Comparison of ENCODE assay signal across 21 cellular contexts in the genomic region with DNA sequence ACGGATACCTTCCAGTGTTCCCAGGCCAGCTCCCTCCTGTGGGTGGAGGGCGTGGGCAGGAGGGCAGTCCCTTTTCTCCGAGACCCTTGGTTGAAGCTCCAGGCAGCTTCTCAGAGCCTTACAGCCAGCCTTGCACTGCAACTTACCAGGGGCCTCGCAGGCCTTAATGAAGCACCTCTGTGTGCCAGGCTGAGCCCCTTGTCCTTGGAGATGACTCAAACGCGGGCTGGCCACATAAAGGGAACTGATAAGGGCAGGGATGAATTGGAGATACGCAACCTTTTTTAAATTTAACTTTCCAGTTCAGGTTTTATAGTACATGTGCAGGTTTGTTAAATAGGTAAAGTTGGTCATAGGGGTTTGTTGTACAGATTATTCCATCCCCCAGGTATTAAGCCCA.
DNase-seq lines count a peak whose midpoint lies in the region; ATAC-seq and TF ChIP-seq lines count a peak whose summit lies in the region.
"Had no signal": no experiment of that assay in that cellular context is flagged by ENCODE, and none has a peak within 500 bp of the region (broad histone marks: within the 10 kb centered on the region; RNA-seq: fewer than 3 reads in every experiment).

No MANE protein-coding gene starts in this region.

- H3K4me2 ChIP-seq in hepatocyte (peak overlapping the region; percentile 16), osteoblast (ENCODE audit: insufficient read depth, low read length) (peak overlapping the region; percentile 68)

- DNase-seq in Daoy (ENCODE audit: low read depth) (peak; percentile 50), NB4 (ENCODE audit: low read depth) (peak; percentile 67), hepatocyte (ENCODE audit: low spot score) (no peak), osteoblast (ENCODE audit: insufficient read length, low spot score, missing footprints) (no peak), upper lobe of left lung (no peak), NK-92 (lab: John Stamatoyannopoulos, UW; ENCODE audit: unreplicated experiment) (no peak), erythroblast (lab: John Stamatoyannopoulos, UW) (no peak), esophagus muscularis mucosa (ENCODE audit: extremely low spot score) (no peak)
- DNase-seq: DND-41; Kasumi-1; NCI-H1092 treated with DMSO at 0.1 percent for 48 hours; NCI-H1436; NCI-H187; NCI-H2171 treated with DMSO at 0.1 percent for 48 hours; NCI-H345; NCI-H524; NCI-H774; NK-92 treated with Interleukin-12 subunit alpha and Interleukin-12 subunit beta, amount 100 ng/mL, for 24 hours; SHP77 treated with DMSO at 0.1 percent for 48 hours; T-helper 1 cell had no signal

- H3K4me3 ChIP-seq in NB4 (ENCODE audit: low read depth, low read length) = no peak overlapping the region
- H3K4me3 ChIP-seq in hepatocyte = no peak overlapping the region
- H3K4me3 ChIP-seq in osteoblast (ENCODE audit: insufficient read depth, low read length) = no peak overlapping the region
- no peak overlapping the region for H3K4me3 ChIP-seq in upper lobe of left lung
- no peak overlapping the region for H3K4me3 ChIP-seq in esophagus muscularis mucosa
- H3K4me3 ChIP-seq: K562 had no signal

- H3K27me3 ChIP-seq in hepatocyte (no peaks in the 10 kb centered on the region), osteoblast (ENCODE audit: insufficient read depth, low read length) (peaks cover 11% of the 10 kb centered on the region), upper lobe of left lung (no peaks in the 10 kb centered on the region), esophagus muscularis mucosa (peaks cover 0 to 36% (median 0%) of the 10 kb centered on the region in 4 donors)

- TF ChIP-seq CTCF in NB4 (IDR thresholded peaks at IDR 0.05; ENCODE audit: low read depth, low read length) (no peak), hepatocyte (IDR thresholded peaks at IDR 0.05; ENCODE audit: poor library complexity) (no peak), osteoblast (IDR thresholded peaks at IDR 0.05; ENCODE audit: extremely low read depth, low read depth, low read length) (no peak), upper lobe of left lung (IDR thresholded peaks at IDR 0.05) (no peak), esophagus muscularis mucosa (IDR thresholded peaks at IDR 0.05) (no peak)

- no peak for ATAC-seq in upper lobe of left lung (ENCODE audit: low FRiP score in 2 of 2)
- ATAC-seq: K562 had no signal

- H3K4me1 ChIP-seq in hepatocyte (ENCODE audit: insufficient read depth) = peaks cover 8% of the 10 kb centered on the region
- peaks cover 31% of the 10 kb centered on the region for H3K4me1 ChIP-seq in osteoblast (ENCODE audit: insufficient read depth, low read length)
- H3K4me1 ChIP-seq in upper lobe of left lung = peaks cover 4 to 17% (median 12%) of the 10 kb centered on the region in 4 donors
- peaks cover 13 to 28% (median 20%) of the 10 kb centered on the region in 4 donors for H3K4me1 ChIP-seq in esophagus muscularis mucosa

- H4K20me1 ChIP-seq in hepatocyte (ENCODE audit: insufficient read depth, poor library complexity, severe bottlenecking) = no peaks in the 10 kb centered on the region
- H4K20me1 ChIP-seq in osteoblast (ENCODE audit: insufficient read depth, low read length) = no peaks in the 10 kb centered on the region

- TF ChIP-seq POLR2A in NB4 (IDR thresholded peaks at IDR 0.05; ENCODE audit: extremely low read depth, insufficient read length) = no peak
- TF ChIP-seq POLR2A in upper lobe of left lung (IDR thresholded peaks at IDR 0.05) = no peak
- no peak for TF ChIP-seq POLR2A in erythroblast (IDR thresholded peaks at IDR 0.05; ENCODE audit: low read length)
- no peak for TF ChIP-seq POLR2A in esophagus muscularis mucosa (IDR thresholded peaks at IDR 0.05; ENCODE audit: low read depth)

- intact Hi-C loops in esophagus muscularis mucosa (cut with DNase I) = no loop called here

- no peak for TF ChIP-seq EP300 in upper lobe of left lung (IDR thresholded peaks at IDR 0.05)
- no peak for TF ChIP-seq EP300 in esophagus muscularis mucosa (IDR thresholded peaks at IDR 0.05)

- no peaks in the 10 kb centered on the region for H3K9me3 ChIP-seq in hepatocyte (ENCODE audit: low read depth)
- H3K9me3 ChIP-seq in osteoblast (ENCODE audit: low read depth, low read length) = no peaks in the 10 kb centered on the region
- no peaks in the 10 kb centered on the region for H3K9me3 ChIP-seq in upper lobe of left lung
- no peaks in the 10 kb centered on the region for H3K9me3 ChIP-seq in esophagus muscularis mucosa

- H3K9me2 ChIP-seq in hepatocyte (replicated peaks; ENCODE audit: insufficient read depth) = no peaks in the 10 kb centered on the region

- H3K27ac ChIP-seq in hepatocyte (no peak overlapping the region), osteoblast (ENCODE audit: low read depth, low read length) (no peak overlapping the region), upper lobe of left lung (no peak overlapping the region), esophagus muscularis mucosa (replicated peaks in 1 of 4) (no peak overlapping the region)

- H3K79me2 ChIP-seq in hepatocyte (no peaks in the 10 kb centered on the region), osteoblast (ENCODE audit: insufficient read depth, low read length) (no peaks in the 10 kb centered on the region)

- WGBS in hepatocyte (ENCODE audit: low lambda C conversion rate, missing lambda C conversion rate) = 79% methylated on average over 7 of the region's 7 CpGs
- WGBS in upper lobe of left lung, 2 donors = 80 to 82% methylated on average over 5 to 7 of the region's 7 CpGs
- WGBS in esophagus muscularis mucosa = 91% methylated on average over 7 of the region's 7 CpGs

- H2AFZ ChIP-seq in hepatocyte = no peak overlapping the region
- no peak overlapping the region for H2AFZ ChIP-seq in osteoblast (ENCODE audit: low read length)

- H3K36me3 ChIP-seq in hepatocyte (replicated peaks; ENCODE audit: insufficient read depth, low read depth) (no peaks in the 10 kb centered on the region), osteoblast (ENCODE audit: insufficient read depth, low read length) (no peaks in the 10 kb centered on the region), upper lobe of left lung (no peaks in the 10 kb centered on the region), esophagus muscularis mucosa (no peaks in the 10 kb centered on the region)

Comparison
In these comparisons a context has a peak if more than half of its experiments do, and no peak if none do; other contexts are left out.
1. DNase-seq: peak in Daoy (single experiment) and NB4 (single experiment); none in hepatocyte (single experiment), osteoblast (single experiment), upper lobe of left lung (0 of 2), NK-92 (single experiment), erythroblast (0 of 2) and esophagus muscularis mucosa (single experiment).